ENCODE assay signal across 19 cellular contexts in the genomic region with DNA sequence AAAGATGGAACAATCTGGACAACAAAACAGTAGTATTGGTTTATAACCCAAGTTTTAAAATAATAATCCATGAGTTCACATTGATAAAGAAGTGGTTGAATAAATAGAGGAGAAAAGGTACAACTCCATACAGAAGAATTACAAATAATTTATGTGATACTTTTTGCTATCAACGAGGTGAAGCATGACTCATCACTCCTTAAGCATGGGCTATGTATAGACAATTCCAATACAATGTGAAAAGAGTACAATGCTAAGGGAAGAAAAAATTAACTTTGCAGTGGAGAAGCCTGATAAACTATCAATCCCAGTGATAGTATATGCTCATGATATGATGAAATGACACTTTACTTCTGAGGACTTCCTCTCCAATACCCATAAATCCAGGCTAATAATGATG.
"Had no signal": no experiment of that assay in that cellular context is flagged by ENCODE, and none has a peak within 500 bp of the region (broad histone marks: within the 10 kb centered on the region; RNA-seq: fewer than 3 reads in every experiment).

No MANE protein-coding gene starts in this region.

- H3K4me3 ChIP-seq: adrenal gland, SK-N-MC had no signal

- H3K27me3 ChIP-seq: adrenal gland had no signal

- H3K36me3 ChIP-seq: adrenal gland had no signal

- DNase-seq: activated CD4-positive, alpha-beta memory T cell treated with anti-CD3 and anti-CD28 coated beads for 36 hours; activated CD4-positive, alpha-beta T cell treated with anti-CD3 and anti-CD28 coated beads, Interleukin-2, amount 10 ng/mL, durations not matched to agents 7 days and 5 days; activated CD4-positive, CD25-positive, alpha-beta regulatory T cell; activated CD8-positive, alpha-beta memory T cell treated with anti-CD3 and anti-CD28 coated beads for 24 hours; activated gamma-delta T cell treated with Interleukin-2 at 50 U/mL for 16 hours; activated naive CD4-positive, alpha-beta T cell treated with anti-CD3 and anti-CD28 coated beads, Interleukin-2, amount 10 ng/mL, durations not matched to agents 7 days and 5 days; activated naive CD8-positive, alpha-beta T cell treated with anti-CD3 and anti-CD28 coated beads, Interleukin-2, amount 10 ng/mL, durations not matched to agents 7 days and 5 days; activated T-cell treated with anti-CD3 and anti-CD28 coated beads, Interleukin-2, amount 50 U/mL, for 48 hours; adrenal gland; anterior cingulate cortex; NCI-H1048; NCI-H146; NCI-H187 treated with DMSO at 0.1 percent for 48 hours; NCI-H2081 treated with DMSO at 0.1 percent for 48 hours; NCI-H2227 treated with DMSO at 0.1 percent for 48 hours; NCI-H526; NCI-H774; T-helper 1 cell had no signal
